In the genomic region with DNA sequence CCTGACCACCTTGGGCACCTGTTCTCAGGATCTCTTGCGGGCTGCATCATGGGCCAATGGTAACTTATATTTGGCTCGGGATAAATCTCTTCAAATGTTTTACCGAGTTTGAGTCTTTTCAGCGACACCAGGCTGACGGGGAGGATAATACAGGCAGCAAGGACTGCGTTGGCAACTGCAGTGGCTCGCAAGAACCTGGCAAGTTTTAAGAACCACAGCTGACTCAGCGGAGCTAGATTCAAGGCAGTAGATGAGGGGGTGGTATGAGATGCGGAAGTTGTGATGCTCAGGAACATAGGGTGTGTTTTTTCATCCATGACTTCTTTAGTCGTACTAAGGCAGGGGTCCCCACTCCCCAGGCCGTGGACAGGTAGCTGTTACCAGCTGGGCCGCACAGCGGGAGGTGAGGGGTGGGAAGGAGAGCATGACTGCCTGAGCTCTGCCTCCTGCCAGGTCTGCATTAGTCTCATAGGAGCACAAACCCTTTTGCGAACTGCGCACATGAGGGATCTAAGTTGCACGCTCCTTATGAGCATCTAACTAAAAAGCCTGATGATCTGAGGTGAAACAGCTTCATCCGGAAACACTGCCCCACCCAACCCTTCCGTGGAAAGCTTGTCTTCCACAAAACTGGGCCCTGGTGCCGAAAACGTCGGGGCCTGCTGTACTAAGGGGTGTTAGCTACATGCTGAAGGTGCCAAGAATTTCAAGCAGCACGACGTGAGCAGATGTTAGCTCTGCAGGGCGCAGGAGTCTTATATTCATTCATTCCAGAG, we compare ENCODE assay signal across 20 cellular contexts.
"Had no signal": no experiment of that assay in that cellular context is flagged by ENCODE, and none has a peak within 500 bp of the region (broad histone marks: within the 10 kb centered on the region; RNA-seq: fewer than 3 reads in every experiment).

No MANE protein-coding gene starts in this region.

- H3K4me3 ChIP-seq: adrenal gland, breast epithelium, coronary artery, gastroesophageal sphincter, heart left ventricle, right atrium auricular region, transverse colon had no signal

- DNase-seq: activated CD4-positive, alpha-beta T cell treated with anti-CD3 and anti-CD28 coated beads, Interleukin-2, amount 50 U/mL, for 1 hour; activated gamma-delta T cell treated with Interleukin-2 at 50 U/mL for 16 hours; heart left ventricle; immature natural killer cell; mesenchymal stem cell; naive thymus-derived CD8-positive, alpha-beta T cell; stimulated activated CD4-positive, alpha-beta T cell treated with anti-CD3 and anti-CD28 coated beads, Interleukin-2, amount 100 ng/mL, for 24 hours; T-helper 1 cell; T1000; transverse colon had no signal

- H3K27ac Mint-ChIP-seq: activated naive CD4-positive, alpha-beta T cell treated with anti-CD3 and anti-CD28 coated beads, Interleukin-2, amount 50 U/mL, for 72 hours; activated T-helper 1 cell treated with anti-CD3 and anti-CD28 coated beads, Interleukin-12 subunit alpha, Interleukin-12 subunit beta, Interleukin-2, Interleukin-4 antibody, amounts not matched to agents 30 ng/mL and 10 ng/mL and 1 ng/mL, durations not matched to agents 14 hours and 24 hours and 36 hours; immature natural killer cell; stimulated activated naive CD8-positive, alpha-beta T cell treated with anti-CD3 and anti-CD28 coated beads, Interleukin-15, Interleukin-2, amounts not matched to agents 100 ng/mL and 50 ng/mL, for 24 hours had no signal

- H3K36me3 ChIP-seq: adrenal gland, breast epithelium, gastroesophageal sphincter, heart left ventricle, right atrium auricular region, transverse colon had no signal

- H3K9me3 Mint-ChIP-seq: activated T-helper 1 cell treated with anti-CD3 and anti-CD28 coated beads, Interleukin-12 subunit alpha, Interleukin-12 subunit beta, Interleukin-2, Interleukin-4 antibody, amounts not matched to agents 30 ng/mL and 10 ng/mL and 1 ng/mL, durations not matched to agents 14 hours and 24 hours and 36 hours; immature natural killer cell; naive thymus-derived CD8-positive, alpha-beta T cell; stimulated activated naive CD8-positive, alpha-beta T cell treated with anti-CD3 and anti-CD28 coated beads, Interleukin-15, Interleukin-2, amounts not matched to agents 100 ng/mL and 50 ng/mL, for 24 hours had no signal

- H3K36me3 Mint-ChIP-seq: immature natural killer cell; naive thymus-derived CD8-positive, alpha-beta T cell had no signal

- H3K4me1 ChIP-seq: adrenal gland, breast epithelium, gastroesophageal sphincter, heart left ventricle, right atrium auricular region, transverse colon had no signal

- H3K27me3 ChIP-seq: gastroesophageal sphincter, heart left ventricle, right atrium auricular region had no signal

- H3K27ac ChIP-seq: adrenal gland, breast epithelium, coronary artery, gastroesophageal sphincter, heart left ventricle, right atrium auricular region, transverse colon had no signal

- FAIRE-seq: astrocyte, endometrium had no signal

- H3K4me3 Mint-ChIP-seq: activated T-helper 1 cell treated with anti-CD3 and anti-CD28 coated beads, Interleukin-12 subunit alpha, Interleukin-12 subunit beta, Interleukin-2, Interleukin-4 antibody, amounts not matched to agents 30 ng/mL and 10 ng/mL and 1 ng/mL, durations not matched to agents 14 hours and 24 hours and 36 hours; immature natural killer cell; naive thymus-derived CD8-positive, alpha-beta T cell; stimulated activated naive CD8-positive, alpha-beta T cell treated with anti-CD3 and anti-CD28 coated beads, Interleukin-15, Interleukin-2, amounts not matched to agents 100 ng/mL and 50 ng/mL, for 24 hours had no signal

- H3K9me3 ChIP-seq: adrenal gland, breast epithelium, gastroesophageal sphincter, heart left ventricle, right atrium auricular region, transverse colon had no signal

- H3K4me1 Mint-ChIP-seq: immature natural killer cell had no signal
